Comparison of ENCODE assay signal across 1 cellular context in genomic region chr17:80688994-80689635, GRCh38.
TF ChIP-seq lines count a peak whose summit lies in the region.

No MANE protein-coding gene starts in this region.

TF ChIP-seq in K562, 482 proteins besides CTCF, POLR2A, EP300 and RAD21 (continued from another document):
- TF ChIP-seq, protein P1, sequence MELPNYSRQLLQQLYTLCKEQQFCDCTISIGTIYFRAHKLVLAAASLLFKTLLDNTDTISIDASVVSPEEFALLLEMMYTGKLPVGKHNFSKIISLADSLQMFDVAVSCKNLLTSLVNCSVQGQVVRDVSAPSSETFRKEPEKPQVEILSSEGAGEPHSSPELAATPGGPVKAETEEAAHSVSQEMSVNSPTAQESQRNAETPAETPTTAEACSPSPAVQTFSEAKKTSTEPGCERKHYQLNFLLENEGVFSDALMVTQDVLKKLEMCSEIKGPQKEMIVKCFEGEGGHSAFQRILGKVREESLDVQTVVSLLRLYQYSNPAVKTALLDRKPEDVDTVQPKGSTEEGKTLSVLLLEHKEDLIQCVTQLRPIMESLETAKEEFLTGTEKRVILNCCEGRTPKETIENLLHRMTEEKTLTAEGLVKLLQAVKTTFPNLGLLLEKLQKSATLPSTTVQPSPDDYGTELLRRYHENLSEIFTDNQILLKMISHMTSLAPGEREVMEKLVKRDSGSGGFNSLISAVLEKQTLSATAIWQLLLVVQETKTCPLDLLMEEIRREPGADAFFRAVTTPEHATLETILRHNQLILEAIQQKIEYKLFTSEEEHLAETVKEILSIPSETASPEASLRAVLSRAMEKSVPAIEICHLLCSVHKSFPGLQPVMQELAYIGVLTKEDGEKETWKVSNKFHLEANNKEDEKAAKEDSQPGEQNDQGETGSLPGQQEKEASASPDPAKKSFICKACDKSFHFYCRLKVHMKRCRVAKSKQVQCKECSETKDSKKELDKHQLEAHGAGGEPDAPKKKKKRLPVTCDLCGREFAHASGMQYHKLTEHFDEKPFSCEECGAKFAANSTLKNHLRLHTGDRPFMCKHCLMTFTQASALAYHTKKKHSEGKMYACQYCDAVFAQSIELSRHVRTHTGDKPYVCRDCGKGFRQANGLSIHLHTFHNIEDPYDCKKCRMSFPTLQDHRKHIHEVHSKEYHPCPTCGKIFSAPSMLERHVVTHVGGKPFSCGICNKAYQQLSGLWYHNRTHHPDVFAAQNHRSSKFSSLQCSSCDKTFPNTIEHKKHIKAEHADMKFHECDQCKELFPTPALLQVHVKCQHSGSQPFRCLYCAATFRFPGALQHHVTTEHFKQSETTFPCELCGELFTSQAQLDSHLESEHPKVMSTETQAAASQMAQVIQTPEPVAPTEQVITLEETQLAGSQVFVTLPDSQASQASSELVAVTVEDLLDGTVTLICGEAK (IDR thresholded peaks at IDR 0.05): no peak
- TF ChIP-seq, protein P1 (CRISPR knock-in tag; IDR thresholded peaks at IDR 0.05): no peak
- TF ChIP-seq SRSF7 (optimal IDR thresholded peaks at IDR 0.05; ENCODE audit: low read depth, low read length) (no peak), ZNF197 (CRISPR knock-in tag; IDR thresholded peaks at IDR 0.05; ENCODE audit: low read depth) (no peak), TARDBP (IDR thresholded peaks at IDR 0.05) (no peak), RBM14 (IDR thresholded peaks at IDR 0.05; ENCODE audit: borderline replicate concordance, insufficient read depth, low read depth, low read length) (no peak), HDAC1 (IDR thresholded peaks at IDR 0.05) (peak in 1 of 2 experiments; percentile 96; a peak in 2 of 4 replicates), ARHGAP35 (IDR thresholded peaks at IDR 0.05; ENCODE audit: partially characterized antibody) (no peak), ZNF707 (CRISPR knock-in tag; conservative IDR thresholded peaks at IDR 0.05) (no peak), MBD1 (CRISPR knock-in tag; IDR thresholded peaks at IDR 0.05) (no peak), ZNF717 (CRISPR knock-in tag; IDR thresholded peaks at IDR 0.05) (no peak), MCM3 (IDR thresholded peaks at IDR 0.05) (no peak), SUPT5H (IDR thresholded peaks at IDR 0.05) (no peak), DEAF1 (CRISPR knock-in tag; IDR thresholded peaks at IDR 0.05) (no peak), HNRNPUL1 (IDR thresholded peaks at IDR 0.05; ENCODE audit: low read length) (no peak), KDM2B (CRISPR knock-in tag; IDR thresholded peaks at IDR 0.05) (no peak), ZKSCAN1 (IDR thresholded peaks at IDR 0.05; ENCODE audit: low read depth, low read length) (no peak), KLF16 (IDR thresholded peaks at IDR 0.05) (peak; percentile 88), CC2D1A (IDR thresholded peaks at IDR 0.05) (peak; percentile 39; the same call in 1 of the 2 replicates), ZBTB17 (CRISPR knock-in tag; IDR thresholded peaks at IDR 0.05) (no peak), ZNF140 (CRISPR knock-in tag; IDR thresholded peaks at IDR 0.05) (no peak), RNF219 (CRISPR knock-in tag; IDR thresholded peaks at IDR 0.05) (no peak), SIN3B (IDR thresholded peaks at IDR 0.05; ENCODE audit: low read depth) (no peak), ZFP1 (CRISPR knock-in tag; IDR thresholded peaks at IDR 0.05) (no peak), MCM5 (IDR thresholded peaks at IDR 0.05; ENCODE audit: low read depth) (no peak), ETV6 (IDR thresholded peaks at IDR 0.05; ENCODE audit: borderline replicate concordance in 1 of 2, low read depth in 2 of 2, low read length in 1 of 2) (no peak), ETV6 (CRISPR knock-in tag; IDR thresholded peaks at IDR 0.05; ENCODE audit: borderline replicate concordance) (no peak), HEY1 (CRISPR knock-in tag; IDR thresholded peaks at IDR 0.05; ENCODE audit: borderline replicate concordance) (no peak)
- TF ChIP-seq, protein P2, sequence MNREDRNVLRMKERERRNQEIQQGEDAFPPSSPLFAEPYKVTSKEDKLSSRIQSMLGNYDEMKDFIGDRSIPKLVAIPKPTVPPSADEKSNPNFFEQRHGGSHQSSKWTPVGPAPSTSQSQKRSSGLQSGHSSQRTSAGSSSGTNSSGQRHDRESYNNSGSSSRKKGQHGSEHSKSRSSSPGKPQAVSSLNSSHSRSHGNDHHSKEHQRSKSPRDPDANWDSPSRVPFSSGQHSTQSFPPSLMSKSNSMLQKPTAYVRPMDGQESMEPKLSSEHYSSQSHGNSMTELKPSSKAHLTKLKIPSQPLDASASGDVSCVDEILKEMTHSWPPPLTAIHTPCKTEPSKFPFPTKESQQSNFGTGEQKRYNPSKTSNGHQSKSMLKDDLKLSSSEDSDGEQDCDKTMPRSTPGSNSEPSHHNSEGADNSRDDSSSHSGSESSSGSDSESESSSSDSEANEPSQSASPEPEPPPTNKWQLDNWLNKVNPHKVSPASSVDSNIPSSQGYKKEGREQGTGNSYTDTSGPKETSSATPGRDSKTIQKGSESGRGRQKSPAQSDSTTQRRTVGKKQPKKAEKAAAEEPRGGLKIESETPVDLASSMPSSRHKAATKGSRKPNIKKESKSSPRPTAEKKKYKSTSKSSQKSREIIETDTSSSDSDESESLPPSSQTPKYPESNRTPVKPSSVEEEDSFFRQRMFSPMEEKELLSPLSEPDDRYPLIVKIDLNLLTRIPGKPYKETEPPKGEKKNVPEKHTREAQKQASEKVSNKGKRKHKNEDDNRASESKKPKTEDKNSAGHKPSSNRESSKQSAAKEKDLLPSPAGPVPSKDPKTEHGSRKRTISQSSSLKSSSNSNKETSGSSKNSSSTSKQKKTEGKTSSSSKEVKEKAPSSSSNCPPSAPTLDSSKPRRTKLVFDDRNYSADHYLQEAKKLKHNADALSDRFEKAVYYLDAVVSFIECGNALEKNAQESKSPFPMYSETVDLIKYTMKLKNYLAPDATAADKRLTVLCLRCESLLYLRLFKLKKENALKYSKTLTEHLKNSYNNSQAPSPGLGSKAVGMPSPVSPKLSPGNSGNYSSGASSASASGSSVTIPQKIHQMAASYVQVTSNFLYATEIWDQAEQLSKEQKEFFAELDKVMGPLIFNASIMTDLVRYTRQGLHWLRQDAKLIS (CRISPR knock-in tag; IDR thresholded peaks at IDR 0.05): no peak
- TF ChIP-seq, protein P3, sequence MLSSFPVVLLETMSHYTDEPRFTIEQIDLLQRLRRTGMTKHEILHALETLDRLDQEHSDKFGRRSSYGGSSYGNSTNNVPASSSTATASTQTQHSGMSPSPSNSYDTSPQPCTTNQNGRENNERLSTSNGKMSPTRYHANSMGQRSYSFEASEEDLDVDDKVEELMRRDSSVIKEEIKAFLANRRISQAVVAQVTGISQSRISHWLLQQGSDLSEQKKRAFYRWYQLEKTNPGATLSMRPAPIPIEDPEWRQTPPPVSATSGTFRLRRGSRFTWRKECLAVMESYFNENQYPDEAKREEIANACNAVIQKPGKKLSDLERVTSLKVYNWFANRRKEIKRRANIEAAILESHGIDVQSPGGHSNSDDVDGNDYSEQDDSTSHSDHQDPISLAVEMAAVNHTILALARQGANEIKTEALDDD (IDR thresholded peaks at IDR 0.05): peak; percentile 71
- TF ChIP-seq, protein P4, sequence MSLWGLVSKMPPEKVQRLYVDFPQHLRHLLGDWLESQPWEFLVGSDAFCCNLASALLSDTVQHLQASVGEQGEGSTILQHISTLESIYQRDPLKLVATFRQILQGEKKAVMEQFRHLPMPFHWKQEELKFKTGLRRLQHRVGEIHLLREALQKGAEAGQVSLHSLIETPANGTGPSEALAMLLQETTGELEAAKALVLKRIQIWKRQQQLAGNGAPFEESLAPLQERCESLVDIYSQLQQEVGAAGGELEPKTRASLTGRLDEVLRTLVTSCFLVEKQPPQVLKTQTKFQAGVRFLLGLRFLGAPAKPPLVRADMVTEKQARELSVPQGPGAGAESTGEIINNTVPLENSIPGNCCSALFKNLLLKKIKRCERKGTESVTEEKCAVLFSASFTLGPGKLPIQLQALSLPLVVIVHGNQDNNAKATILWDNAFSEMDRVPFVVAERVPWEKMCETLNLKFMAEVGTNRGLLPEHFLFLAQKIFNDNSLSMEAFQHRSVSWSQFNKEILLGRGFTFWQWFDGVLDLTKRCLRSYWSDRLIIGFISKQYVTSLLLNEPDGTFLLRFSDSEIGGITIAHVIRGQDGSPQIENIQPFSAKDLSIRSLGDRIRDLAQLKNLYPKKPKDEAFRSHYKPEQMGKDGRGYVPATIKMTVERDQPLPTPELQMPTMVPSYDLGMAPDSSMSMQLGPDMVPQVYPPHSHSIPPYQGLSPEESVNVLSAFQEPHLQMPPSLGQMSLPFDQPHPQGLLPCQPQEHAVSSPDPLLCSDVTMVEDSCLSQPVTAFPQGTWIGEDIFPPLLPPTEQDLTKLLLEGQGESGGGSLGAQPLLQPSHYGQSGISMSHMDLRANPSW (CRISPR knock-in tag; IDR thresholded peaks at IDR 0.05): no peak
